In the genomic region with DNA sequence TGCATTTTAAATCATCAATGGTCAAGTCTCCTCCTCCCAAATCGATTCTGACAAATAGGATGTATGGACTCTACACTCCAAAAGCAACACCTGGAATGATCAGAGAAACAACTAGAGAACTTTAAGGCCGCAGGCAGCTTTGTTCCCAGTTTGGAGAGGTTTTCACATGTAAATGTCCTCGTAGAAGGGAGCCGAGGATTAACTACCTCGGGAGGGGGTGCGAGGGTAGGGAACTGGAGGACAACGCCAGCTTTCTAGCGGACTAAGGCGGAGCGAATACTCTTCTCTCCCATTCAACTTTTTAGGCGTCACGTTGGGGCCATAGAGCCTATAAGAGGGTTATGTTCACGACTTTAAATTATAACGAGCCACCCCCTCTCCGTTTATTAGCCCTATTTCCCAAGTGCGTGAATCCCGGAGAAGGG, we compare ENCODE assay signal across 8 cellular contexts. TPM values are rescaled to one million over a fixed set of nuclear protein-coding genes. Genes with fewer than 3 reads are reported as not detected.
DNase-seq lines count a peak whose midpoint lies in the region; ATAC-seq and TF ChIP-seq lines count a peak whose summit lies in the region.

No MANE protein-coding gene starts in this region.

- no peaks in the 10 kb centered on the region for H3K27me3 Mint-ChIP-seq in activated naive CD4-positive, alpha-beta T cell treated with anti-CD3 and anti-CD28 coated beads, Interleukin-2, amount 50 U/mL, for 24 hours

- no peak overlapping the region for H3K27ac ChIP-seq in PC-9

- peaks cover 14% of the 10 kb centered on the region for H3K4me1 Mint-ChIP-seq in activated naive CD4-positive, alpha-beta T cell treated with anti-CD3 and anti-CD28 coated beads, Interleukin-2, amount 50 U/mL, for 24 hours

- peak overlapping the region; percentile 93 for H3K4me2 ChIP-seq in PC-9

- H3K9me3 Mint-ChIP-seq in activated naive CD4-positive, alpha-beta T cell treated with anti-CD3 and anti-CD28 coated beads, Interleukin-2, amount 50 U/mL, for 24 hours: no peaks in the 10 kb centered on the region

- H3K4me1 ChIP-seq in PC-9 (replicated peaks; ENCODE audit: insufficient read depth) (peaks cover 21% of the 10 kb centered on the region), endocrine pancreas (ENCODE audit: control insufficient read depth, insufficient read depth, low read length) (peaks cover 15% of the 10 kb centered on the region), mucosa of stomach (ENCODE audit: control insufficient read depth, insufficient read depth, low read length) (peaks cover 25% of the 10 kb centered on the region)

- H4K20me1 ChIP-seq in PC-9 (ENCODE audit: insufficient read depth): peaks cover 37% of the 10 kb centered on the region

- peak overlapping the region; percentile 71 for H3K27ac Mint-ChIP-seq in activated naive CD4-positive, alpha-beta T cell treated with anti-CD3 and anti-CD28 coated beads, Interleukin-2, amount 50 U/mL, for 24 hours

- no peaks in the 10 kb centered on the region for H3K27me3 ChIP-seq in PC-9 (ENCODE audit: insufficient read depth, low read depth)
- no peaks in the 10 kb centered on the region for H3K27me3 ChIP-seq in endocrine pancreas (ENCODE audit: control insufficient read depth, insufficient read depth, low read length)
- no peaks in the 10 kb centered on the region for H3K27me3 ChIP-seq in mucosa of stomach (ENCODE audit: control insufficient read depth, insufficient read depth, low read length)

- peaks cover 3% of the 10 kb centered on the region; the same call in 1 of the 2 replicates for H3F3A ChIP-seq in PC-9 (ENCODE audit: insufficient read depth, low read depth)

- POLR2A ChIA-PET in PC-9 (lab: Charles Lee; ENCODE audit: unreplicated experiment): no interaction called here

- no peak for DNase-seq in activated naive CD4-positive, alpha-beta T cell (lab: John Stamatoyannopoulos, UW)
- DNase-seq in PC-9 (no peak), NCI-H1694 treated with DMSO at 0.1 percent for 48 hours (lab: John Stamatoyannopoulos, UW) (no peak), DMS153 (lab: John Stamatoyannopoulos, UW) (no peak)

- no peaks in the 10 kb centered on the region for H3K36me3 Mint-ChIP-seq in activated naive CD4-positive, alpha-beta T cell treated with anti-CD3 and anti-CD28 coated beads, Interleukin-2, amount 50 U/mL, for 24 hours

- CTCF ChIA-PET in PC-9 (lab: Charles Lee): interaction anchor here (0.6 kb wide), 1 partner anchor 128 kb away, joined by 3 read pairs; no protein-coding TSS in a partner anchor

- H3K9me2 ChIP-seq in PC-9 (ENCODE audit: insufficient read depth): no peaks in the 10 kb centered on the region

- H3K4me3 Mint-ChIP-seq in activated naive CD4-positive, alpha-beta T cell treated with anti-CD3 and anti-CD28 coated beads, Interleukin-2, amount 50 U/mL, for 24 hours: no peak overlapping the region

- H3K79me2 ChIP-seq in PC-9 (ENCODE audit: low read depth): peaks cover 57% of the 10 kb centered on the region

- H3K9me3 ChIP-seq in PC-9 (ENCODE audit: insufficient read depth, low read depth) (no peaks in the 10 kb centered on the region), endocrine pancreas (ENCODE audit: control insufficient read depth, low read length) (no peaks in the 10 kb centered on the region), mucosa of stomach (ENCODE audit: control insufficient read depth, low read length) (no peaks in the 10 kb centered on the region)

- intact Hi-C loops in PC-9 (cut with micrococcal nuclease; ENCODE audit: unreplicated experiment): loop anchor here (5.0 kb wide), 1 partner anchor 73 kb away; the partner anchor contains the start of gene SOD1

- H3K36me3 ChIP-seq in PC-9 (ENCODE audit: low read depth): no peaks in the 10 kb centered on the region
- no peaks in the 10 kb centered on the region for H3K36me3 ChIP-seq in endocrine pancreas (ENCODE audit: control insufficient read depth, insufficient read depth, low read length)
- H3K36me3 ChIP-seq in mucosa of stomach (ENCODE audit: control insufficient read depth, insufficient read depth, low read length): no peaks in the 10 kb centered on the region

- H3K4me3 ChIP-seq in PC-9 (peak overlapping the region; percentile 82), endocrine pancreas (ENCODE audit: control insufficient read depth, insufficient read depth, low read length) (peak overlapping the region; percentile 95), mucosa of stomach (ENCODE audit: low read length) (peak overlapping the region; percentile 68)

- TF ChIP-seq CTCF in PC-9 (conservative IDR thresholded peaks at IDR 0.05): no peak

- 0 out of 2 replicates have a peak overlapping the region, but pooled peaks have one; percentile 43 for H2AFZ ChIP-seq in PC-9

- H3K9ac ChIP-seq in endocrine pancreas (ENCODE audit: control insufficient read depth, insufficient read depth, low read length): peak overlapping the region; percentile 86
- H3K9ac ChIP-seq in mucosa of stomach (ENCODE audit: low read length): peak overlapping the region; percentile 85

- no peak for ATAC-seq in GM21786 (IDR thresholded peaks at IDR 0.05; ENCODE audit: unreplicated experiment)

- BruUV-seq in PC-9 (replicated peaks; lab: Mats Ljungman, UMichigan): TSS peak; percentile 38

RNA-seq across cellular contexts. Expression of gene SCAF4, which starts 1.2 kb away (rescaled TPM):
- total RNA-seq in PC-9 (2021): 22.4 and 30.0 TPM in 2 replicates
